Comparison of ENCODE assay signal across 8 cellular contexts in the genomic region with DNA sequence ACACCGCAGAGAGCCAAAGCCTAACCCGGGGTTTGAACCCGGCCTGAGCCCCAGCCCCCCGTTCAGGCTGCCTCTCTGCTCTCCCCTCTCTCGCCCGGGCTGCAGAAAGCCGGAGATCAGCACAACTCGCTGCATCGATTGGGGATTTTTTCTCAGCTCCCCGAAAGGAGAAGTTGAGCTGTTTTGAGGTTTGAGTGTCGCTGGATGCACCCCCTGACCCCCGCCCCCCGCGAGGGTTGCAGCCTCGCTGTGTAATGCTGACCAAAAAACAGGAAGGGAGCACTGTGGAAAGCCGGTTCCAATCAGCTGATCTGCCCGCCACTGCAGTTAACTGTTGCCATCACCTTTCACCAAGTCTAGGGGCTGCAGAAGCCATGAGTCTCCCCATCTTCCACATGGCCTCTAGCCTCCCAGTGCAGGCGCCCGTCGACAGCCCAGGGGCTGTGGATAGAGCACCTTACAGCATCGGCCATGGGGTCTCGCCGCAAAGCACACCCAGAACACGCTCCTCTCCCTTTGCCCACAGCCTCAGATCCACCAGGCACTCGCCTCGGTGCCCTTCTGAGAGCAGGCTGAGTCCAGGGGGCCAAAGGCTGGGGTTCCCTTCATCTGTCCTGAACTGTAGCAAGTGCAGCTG. TPM values are rescaled to one million over a fixed set of nuclear protein-coding genes. Genes with fewer than 3 reads are reported as not detected.
DNase-seq lines count a peak whose midpoint lies in the region; ATAC-seq and TF ChIP-seq lines count a peak whose summit lies in the region.

No MANE protein-coding gene starts in this region.

- H3K9ac ChIP-seq in mucosa of stomach (ENCODE audit: low read length) = peak overlapping the region; percentile 4

- peak overlapping the region in 1 of 2 donors; percentile 31 for H3K4me3 Mint-ChIP-seq in activated T-cell treated with anti-CD3 and anti-CD28 coated beads, Interleukin-2, amount 50 U/mL, for 72 hours

- H3K4me1 ChIP-seq in mucosa of stomach (ENCODE audit: control insufficient read depth, insufficient read depth, low read length) = peaks cover 27% of the 10 kb centered on the region

- DNase-seq in GM06990 (ENCODE audit: extremely low read depth, insufficient read length) (peak; percentile 88), T-helper 9 cell (no peak), HK-2 (ENCODE audit: unreplicated experiment) (no peak), NCI-H2171 treated with DMSO at 0.1 percent for 48 hours (lab: John Stamatoyannopoulos, UW) (no peak), NCI-H446 (lab: John Stamatoyannopoulos, UW) (no peak)
- peak; percentile 11 to 16 for DNase-seq in activated T-cell treated with anti-CD3 and anti-CD28 coated beads, Interleukin-2, amount 50 U/mL, for 72 hours

- peaks cover 5 to 7% of the 10 kb centered on the region in 2 donors for H3K36me3 Mint-ChIP-seq in activated T-cell treated with anti-CD3 and anti-CD28 coated beads, Interleukin-2, amount 50 U/mL, for 72 hours (ENCODE audit: insufficient read depth in 2 of 2)

- H3K36me3 ChIP-seq in GM06990 (ENCODE audit: control insufficient read depth, insufficient read depth, low read length) (peaks cover 45% of the 10 kb centered on the region), mucosa of stomach (ENCODE audit: control insufficient read depth, insufficient read depth, low read length) (no peaks in the 10 kb centered on the region)

- H3K27me3 Mint-ChIP-seq in activated T-cell treated with anti-CD3 and anti-CD28 coated beads, Interleukin-2, amount 50 U/mL, for 72 hours (ENCODE audit: low read depth) = no peaks in the 10 kb centered on the region

- no peak for TF ChIP-seq CTCF in GM06990 (IDR thresholded peaks at IDR 0.05; ENCODE audit: insufficient read depth, low read length, poor library complexity, severe bottlenecking)

- no peaks in the 10 kb centered on the region for H3K27me3 ChIP-seq in GM06990 (replicated peaks; ENCODE audit: control insufficient read depth, insufficient read depth, low read length)
- no peaks in the 10 kb centered on the region for H3K27me3 ChIP-seq in mucosa of stomach (ENCODE audit: control insufficient read depth, insufficient read depth, low read length)

- no peak overlapping the region for H3K27ac Mint-ChIP-seq in activated T-cell treated with anti-CD3 and anti-CD28 coated beads, Interleukin-2, amount 50 U/mL, for 72 hours

- H3K4me3 ChIP-seq in GM06990 (replicated peaks; ENCODE audit: low read depth, low read length) = peak overlapping the region; percentile 29
- H3K4me3 ChIP-seq in mucosa of stomach (ENCODE audit: low read length) = no peak overlapping the region

- ATAC-seq in HG02610 (IDR thresholded peaks at IDR 0.05; ENCODE audit: unreplicated experiment) = peak; percentile 45
- ATAC-seq in activated T-cell treated with anti-CD3 and anti-CD28 coated beads, Interleukin-2, amount 50 U/mL, for 72 hours (replicated peaks in 1 of 2) = peak; percentile 47 to 58

- H3K9me3 ChIP-seq in mucosa of stomach (ENCODE audit: control insufficient read depth, low read length) = no peaks in the 10 kb centered on the region

- peaks cover 33% of the 10 kb centered on the region for H3K4me1 Mint-ChIP-seq in activated T-cell treated with anti-CD3 and anti-CD28 coated beads, Interleukin-2, amount 50 U/mL, for 72 hours (ENCODE audit: low read depth)

- H3K9me3 Mint-ChIP-seq in activated T-cell treated with anti-CD3 and anti-CD28 coated beads, Interleukin-2, amount 50 U/mL, for 72 hours = no peaks in the 10 kb centered on the region

RNA-seq across cellular contexts. Expression of a gene that starts 34.5 kb away (rescaled TPM):
- 100 to 1,000 TPM; 106 to 135 TPM for total RNA-seq in activated T-cell treated with anti-CD3 and anti-CD28 coated beads, Interleukin-2, amount 50 U/mL, for 72 hours

RNA-seq across cellular contexts. Expression of a gene that starts 34.8 kb away (rescaled TPM):
- total RNA-seq in activated T-cell treated with anti-CD3 and anti-CD28 coated beads, Interleukin-2, amount 50 U/mL, for 72 hours = 10 to 100 TPM; 37.3 to 45.6 TPM

Comparison
In these comparisons a context has a peak if more than half of its experiments do, and no peak if none do; other contexts are left out.
1. DNase-seq: peak in GM06990 (single experiment) and activated T-cell treated with anti-CD3 and anti-CD28 coated beads, Interleukin-2, amount 50 U/mL, for 72 hours (2 of 2); none in T-helper 9 cell (single experiment), HK-2 (single experiment), NCI-H2171 treated with DMSO at 0.1 percent for 48 hours (single experiment) and NCI-H446 (0 of 2).